7 cellular contexts compared by ENCODE assay signal in the genomic region with DNA sequence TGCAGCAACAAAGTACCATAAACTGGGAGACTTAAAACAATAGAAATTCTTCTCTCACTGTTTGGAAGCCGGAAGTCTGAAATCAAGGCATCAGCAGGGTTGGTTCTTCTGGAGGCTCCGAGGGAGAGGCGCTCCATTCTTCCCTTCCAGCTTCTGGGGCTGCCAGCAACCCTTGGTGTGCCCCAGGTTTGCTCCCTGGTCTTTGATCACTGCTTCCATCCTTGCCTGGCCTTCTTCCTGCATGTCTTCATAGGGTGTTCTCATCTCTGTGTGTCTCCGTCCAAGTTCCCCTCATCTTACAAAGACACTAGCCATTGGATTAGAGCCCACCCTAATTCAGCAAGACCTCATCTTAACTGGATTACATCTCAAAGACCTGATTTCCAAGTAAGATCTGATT. TPM values are rescaled to one million over a fixed set of nuclear protein-coding genes. Genes with fewer than 3 reads are reported as not detected.
"Had no signal": no experiment of that assay in that cellular context is flagged by ENCODE, and none has a peak within 500 bp of the region (broad histone marks: within the 10 kb centered on the region; RNA-seq: fewer than 3 reads in every experiment).

No MANE protein-coding gene starts in this region.

- H3K4me1 Mint-ChIP-seq: GM23338, H9 had no signal

- H3K4me2 ChIP-seq: GM23338 had no signal

- ATAC-seq: GM23338, K562 had no signal

- H3K4me3 ChIP-seq: GM23338, K562 had no signal

- DNase-seq: H9, HCEC 1CT, IMR-90 had no signal

- H3K27ac ChIP-seq: HL-60 had no signal

- H3K27ac Mint-ChIP-seq: GM23338, H9 had no signal

- H3K4me3 Mint-ChIP-seq: GM23338, H9 had no signal

- H3K9me3 Mint-ChIP-seq: GM23338, H9 had no signal

RNA-seq across cellular contexts. Expression of a gene that starts 35.3 kb away (rescaled TPM):
- total RNA-seq: HT1080 had no signal
